In genomic region chr1:10992864-10993263, GRCh38 we compare ENCODE assay signal across 9 cellular contexts. TPM values are rescaled to one million over a fixed set of nuclear protein-coding genes. Genes with fewer than 3 reads are reported as not detected.
"Had no signal": no experiment of that assay in that cellular context is flagged by ENCODE, and none has a peak within 500 bp of the region (broad histone marks: within the 10 kb centered on the region; RNA-seq: fewer than 3 reads in every experiment).

No MANE protein-coding gene starts in this region.

- H3K36me3 Mint-ChIP-seq: IgD-negative memory B cell had no signal

- FAIRE-seq: HepG2, HTR-8/SVneo, K562 had no signal

- DNase-seq: IMR-90, KBM-7, KG1 had no signal

- H3K27ac ChIP-seq: HL-60 had no signal

- H3K27me3 Mint-ChIP-seq: IgD-negative memory B cell had no signal

- H3K27ac Mint-ChIP-seq: IgD-negative memory B cell had no signal

- H3K4me3 Mint-ChIP-seq: IgD-negative memory B cell had no signal

- H3K4me3 ChIP-seq: K562 had no signal

- ATAC-seq: HepG2, K562 had no signal

RNA-seq across cellular contexts. Expression of gene MASP2, which starts 54.2 kb away (rescaled TPM):
- total RNA-seq: HT1080, IMR-90 had no signal
